In the genomic region with DNA sequence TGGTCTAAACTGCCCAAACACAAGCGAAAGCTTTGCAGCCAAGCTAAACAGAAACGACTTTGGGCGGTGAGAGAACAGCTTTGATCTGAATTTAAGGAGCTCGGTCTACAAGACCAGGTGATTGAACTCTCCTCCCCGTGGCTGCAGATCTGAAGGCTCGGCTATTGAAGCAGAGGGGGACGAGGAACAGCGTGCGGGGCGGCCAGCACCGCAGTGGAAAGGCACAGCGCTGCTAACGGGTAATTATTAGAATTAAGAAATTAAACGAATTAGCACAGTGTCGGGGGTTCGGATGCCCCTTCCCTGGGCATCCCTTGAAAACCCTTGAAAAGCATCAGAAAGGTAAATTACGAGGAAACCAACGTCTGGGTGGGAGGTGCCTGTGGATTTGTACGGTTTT, we compare ENCODE assay signal across 10 cellular contexts. TPM values are rescaled to one million over a fixed set of nuclear protein-coding genes. Genes with fewer than 3 reads are reported as not detected.
DNase-seq lines count a peak whose midpoint lies in the region; ATAC-seq and TF ChIP-seq lines count a peak whose summit lies in the region.
"Had no signal": no experiment of that assay in that cellular context is flagged by ENCODE, and none has a peak within 500 bp of the region (broad histone marks: within the 10 kb centered on the region; RNA-seq: fewer than 3 reads in every experiment).

No MANE protein-coding gene starts in this region.

- peak overlapping the region; percentile 83 for H2AFZ ChIP-seq in mammary epithelial cell (ENCODE audit: low read depth, low read length)

- H3K27ac ChIP-seq in mammary epithelial cell (ENCODE audit: insufficient read depth, low read depth, low read length) = no peak overlapping the region
- H3K27ac ChIP-seq: 22Rv1 had no signal

- peak; percentile 44 for ATAC-seq in left colon
- ATAC-seq in stimulated activated naive CD8-positive, alpha-beta T cell treated with anti-CD3 and anti-CD28 coated beads, Interleukin-15, amount 100 ng/mL, for 72 hours = no peak
- ATAC-seq in GM19463 (IDR thresholded peaks at IDR 0.05; ENCODE audit: unreplicated experiment) = no peak

- in situ Hi-C loops in mammary epithelial cell (cut with MboI; ENCODE audit: low sequenced_read_pairs in 2 of 2) = no loop called here

- peaks cover 4 to 7% of the 10 kb centered on the region in 2 donors for H3K9me3 Mint-ChIP-seq in stimulated activated naive CD8-positive, alpha-beta T cell treated with anti-CD3 and anti-CD28 coated beads, Interleukin-15, amount 100 ng/mL, for 72 hours

- H3K4me1 ChIP-seq in mammary epithelial cell (ENCODE audit: insufficient read depth, low read length) = peaks cover 7% of the 10 kb centered on the region

- H3K27me3 Mint-ChIP-seq in stimulated activated naive CD8-positive, alpha-beta T cell treated with anti-CD3 and anti-CD28 coated beads, Interleukin-15, amount 100 ng/mL, for 72 hours = peaks cover 69% of the 10 kb centered on the region

- H3K4me1 Mint-ChIP-seq in stimulated activated naive CD8-positive, alpha-beta T cell treated with anti-CD3 and anti-CD28 coated beads, Interleukin-15, amount 100 ng/mL, for 72 hours = peaks cover 14% of the 10 kb centered on the region

- H3K36me3 ChIP-seq in mammary epithelial cell (ENCODE audit: insufficient read depth, low read length) = no peaks in the 10 kb centered on the region

- dilution Hi-C loops in mammary epithelial cell (cut with HindIII; ENCODE audit: low sequenced_read_pairs) = no loop called here

- peak overlapping the region; percentile 83 for H3K4me2 ChIP-seq in mammary epithelial cell (ENCODE audit: insufficient read depth, low read depth, low read length)

- peak; percentile 22 for DNase-seq in DMS 273 (lab: John Stamatoyannopoulos, UW; ENCODE audit: unreplicated experiment)
- DNase-seq in DMS 273 treated with DMSO at 0.1 percent for 48 hours (lab: John Stamatoyannopoulos, UW) = no peak
- no peak for DNase-seq in mammary epithelial cell
- no peak for DNase-seq in left colon
- DNase-seq in stimulated activated naive CD8-positive, alpha-beta T cell treated with anti-CD3 and anti-CD28 coated beads, Interleukin-15, amount 100 ng/mL, for 72 hours = no peak
- DNase-seq in T1000 (lab: John Stamatoyannopoulos, UW) = no peak
- no peak for DNase-seq in stimulated activated naive CD4-positive, alpha-beta T cell treated with Interleukin-2 at 50 U/mL for 16 hours (lab: John Stamatoyannopoulos, UW)

- intact Hi-C loops in mammary epithelial cell (cut with micrococcal nuclease) = no loop called here
- intact Hi-C loops in left colon (cut with DNase I, micrococcal nuclease) = loop anchor here in 1 of 2 donors (10.0 kb wide), 1 partner anchor 114 kb away; no protein-coding TSS in a partner anchor

- H3K4me3 Mint-ChIP-seq in stimulated activated naive CD8-positive, alpha-beta T cell treated with anti-CD3 and anti-CD28 coated beads, Interleukin-15, amount 100 ng/mL, for 72 hours = peak overlapping the region; percentile 73 to 74

- no peaks in the 10 kb centered on the region for H3K9me3 ChIP-seq in mammary epithelial cell (replicated peaks; ENCODE audit: insufficient read depth, low read length)

- H3K27me3 ChIP-seq in mammary epithelial cell (ENCODE audit: insufficient read depth, low read length) = no peaks in the 10 kb centered on the region

- no peak overlapping the region for H3K9ac ChIP-seq in mammary epithelial cell (ENCODE audit: insufficient read depth, low read length)

- H3K27ac Mint-ChIP-seq in stimulated activated naive CD8-positive, alpha-beta T cell treated with anti-CD3 and anti-CD28 coated beads, Interleukin-15, amount 100 ng/mL, for 72 hours = peak overlapping the region in 1 of 2 donors; percentile 12

- H4K20me1 ChIP-seq in mammary epithelial cell (ENCODE audit: insufficient read depth, low read length) = no peaks in the 10 kb centered on the region

- WGBS in mammary epithelial cell (ENCODE audit: low coverage, missing lambda C conversion rate) = 31% methylated on average over 13 of the region's 19 CpGs

- BruUV-seq in mammary epithelial cell (replicated peaks; lab: Mats Ljungman, UMichigan) = no TSS peak

- no peaks in the 10 kb centered on the region for H3K79me2 ChIP-seq in mammary epithelial cell (ENCODE audit: insufficient read depth, low read length)

- CTCF ChIA-PET in mammary epithelial cell (lab: Charles Lee; ENCODE audit: low non-redundant PET) = no interaction called here

- no peak for TF ChIP-seq CTCF in mammary epithelial cell (conservative IDR thresholded peaks at IDR 0.05 in 1 of 2, IDR thresholded peaks at IDR 0.05 in 1 of 2; ENCODE audit: extremely low read depth in 1 of 2, insufficient read depth in 1 of 2, low read depth in 1 of 2, low read length in 2 of 2)

- peak overlapping the region; percentile 18 to 38 (median 37) for H3K4me3 ChIP-seq in mammary epithelial cell (replicated peaks in 1 of 3; ENCODE audit: insufficient read depth in 1 of 3, low read depth in 2 of 3, low read length in 3 of 3)

RNA-seq across cellular contexts. Expression of a gene that starts 0.4 kb away (rescaled TPM):
- total RNA-seq in mammary epithelial cell = not detected
- not detected for polyA plus RNA-seq in mammary epithelial cell
- polyA minus RNA-seq in mammary epithelial cell = not detected
- total RNA-seq in left colon = under 1 TPM; 0.36 to 0.64 TPM
- polyA plus RNA-seq: liver had no signal
